ENCODE assay signal across 16 cellular contexts in genomic region chr5:148909766-148910165, GRCh38.
DNase-seq lines count a peak whose midpoint lies in the region; ATAC-seq and TF ChIP-seq lines count a peak whose summit lies in the region.
"Had no signal": no experiment of that assay in that cellular context is flagged by ENCODE, and none has a peak within 500 bp of the region (broad histone marks: within the 10 kb centered on the region; RNA-seq: fewer than 3 reads in every experiment).

No MANE protein-coding gene starts in this region.

- H3K4me3 Mint-ChIP-seq in MCF 10A (ENCODE audit: unreplicated experiment) = peak overlapping the region; percentile 30
- H3K4me3 Mint-ChIP-seq in activated T-helper 2 cell treated with anti-CD3 and anti-CD28 coated beads, Interferon-gamma antibody, Interleukin-2, Interleukin-4, amounts not matched to agents 10 μg/mL and 5 μg/mL and 100 μg/mL, durations not matched to agents 14 hours and 24 hours and 36 hours (ENCODE audit: low read depth) = no peak overlapping the region
- H3K4me3 Mint-ChIP-seq: activated T-cell treated with anti-CD3 and anti-CD28 coated beads, Interleukin-2, amount 50 U/mL, for 72 hours; stimulated activated memory B cell treated with anti-CD40 and anti-IgM and Interleukin-4, amounts not matched to agents 10 μg/mL and 1 μg/mL and 100 μg/mL, for 72 hours had no signal

- H3K9ac ChIP-seq in fibroblast of lung (ENCODE audit: insufficient read depth, low read length) = no peak overlapping the region

- intact Hi-C loops in MCF 10A (cut with micrococcal nuclease) = no loop called here
- intact Hi-C loops in breast epithelium (cut with DNase I; ENCODE audit: low total_unique reads) = no loop called here
- intact Hi-C loops in upper lobe of right lung (cut with DNase I) = no loop called here
- intact Hi-C loops in activated T-helper 2 cell treated with anti-CD3 and anti-CD28 coated beads, Interferon-gamma antibody, Interleukin-2, Interleukin-4, amounts not matched to agents 10 μg/mL and 5 μg/mL and 100 μg/mL, durations not matched to agents 14 hours and 24 hours and 36 hours (cut with micrococcal nuclease) = no loop called here

- no peak for TF ChIP-seq POLR2A in breast epithelium (IDR thresholded peaks at IDR 0.05)

- H3K4me3 ChIP-seq in breast epithelium (no peak overlapping the region), RWPE2 (ENCODE audit: severe bottlenecking) (no peak overlapping the region), fibroblast of lung (replicated peaks in 1 of 4; ENCODE audit: control extremely low read depth in 1 of 4, insufficient read depth in 1 of 4, low read depth in 3 of 4, low read length in 4 of 4) (no peak overlapping the region), upper lobe of right lung (no peak overlapping the region)

- H3K79me2 ChIP-seq in fibroblast of lung (ENCODE audit: control insufficient read depth, insufficient read depth, low read length) = no peaks in the 10 kb centered on the region

- H3K4me1 Mint-ChIP-seq in MCF 10A (ENCODE audit: insufficient read depth, unreplicated experiment) = peaks cover 57% of the 10 kb centered on the region
- no peaks in the 10 kb centered on the region for H3K4me1 Mint-ChIP-seq in activated T-helper 2 cell treated with anti-CD3 and anti-CD28 coated beads, Interferon-gamma antibody, Interleukin-2, Interleukin-4, amounts not matched to agents 10 μg/mL and 5 μg/mL and 100 μg/mL, durations not matched to agents 14 hours and 24 hours and 36 hours (ENCODE audit: low read depth)
- H3K4me1 Mint-ChIP-seq: stimulated activated memory B cell treated with anti-CD40 and anti-IgM and Interleukin-4, amounts not matched to agents 10 μg/mL and 1 μg/mL and 100 μg/mL, for 72 hours had no signal

- no peak overlapping the region for H2AFZ ChIP-seq in fibroblast of lung (ENCODE audit: low read length)

- DNase-seq in MCF 10A (ENCODE audit: unreplicated experiment) = peak; percentile 43
- no peak for DNase-seq in breast epithelium (ENCODE audit: low spot score in 2 of 2)
- no peak for DNase-seq in RWPE2 (ENCODE audit: low spot score)
- DNase-seq in fibroblast of lung (ENCODE audit: low read depth in 2 of 2) = no peak
- no peak for DNase-seq in upper lobe of right lung
- no peak for DNase-seq in putamen (ENCODE audit: low spot score)
- DNase-seq in activated T-helper 2 cell treated with anti-CD3 and anti-CD28 coated beads, Interferon-gamma antibody, Interleukin-2, Interleukin-4, amounts not matched to agents 10 μg/mL and 5 μg/mL and 100 μg/mL, durations not matched to agents 14 hours and 24 hours and 36 hours (ENCODE audit: low spot score) = no peak
- DNase-seq: activated CD4-positive, alpha-beta T cell treated with anti-CD3 and anti-CD28 coated beads, Interleukin-2, amount 50 U/mL, for 48 hours; activated T-cell treated with anti-CD3 and anti-CD28 coated beads, Interleukin-2, amount 50 U/mL, for 72 hours; H7; midbrain; NCI-H1436 treated with DMSO at 0.1 percent for 48 hours; NCI-H510A treated with DMSO at 0.1 percent for 48 hours; OCI-M1 had no signal

- TF ChIP-seq CTCF in MCF 10A (IDR thresholded peaks at IDR 0.05; ENCODE audit: unreplicated experiment) (no peak), breast epithelium (IDR thresholded peaks at IDR 0.05) (no peak), RWPE2 (IDR thresholded peaks at IDR 0.05; ENCODE audit: poor library complexity, severe bottlenecking) (no peak), fibroblast of lung (conservative IDR thresholded peaks at IDR 0.05 in 1 of 2, IDR thresholded peaks at IDR 0.05 in 1 of 2; ENCODE audit: low read depth in 1 of 2, low read length in 2 of 2) (no peak), upper lobe of right lung (IDR thresholded peaks at IDR 0.05) (no peak)

- POLR2A ChIA-PET in MCF 10A (lab: Yijun Ruan, JAX) = interaction anchor here (8.0 to 8.8 kb wide), 4 partner anchors 52 to 81 kb away, joined by 175 to 284 read pairs (median 206); partner anchors contain the start of gene ADRB2

- H3K4me1 ChIP-seq in breast epithelium (peaks cover 0 to 2% of the 10 kb centered on the region in 2 donors), RWPE2 (ENCODE audit: insufficient read depth, poor library complexity, severe bottlenecking) (peaks cover 56% of the 10 kb centered on the region), fibroblast of lung (ENCODE audit: control insufficient read depth, extremely low read depth, insufficient read depth, low read length) (peaks cover 37% of the 10 kb centered on the region), upper lobe of right lung (peaks cover 54% of the 10 kb centered on the region)

- BruUV-seq in MCF 10A (replicated peaks; lab: Mats Ljungman, UMichigan) = no TSS peak

- no peaks in the 10 kb centered on the region for H3K27me3 ChIP-seq in breast epithelium
- no peaks in the 10 kb centered on the region for H3K27me3 ChIP-seq in RWPE2 (ENCODE audit: insufficient read depth, poor library complexity, severe bottlenecking)
- no peaks in the 10 kb centered on the region for H3K27me3 ChIP-seq in fibroblast of lung (ENCODE audit: control insufficient read depth, insufficient read depth, low read length)
- H3K27me3 ChIP-seq in upper lobe of right lung = no peaks in the 10 kb centered on the region

- H3K36me3 ChIP-seq in breast epithelium (no peaks in the 10 kb centered on the region), RWPE2 (ENCODE audit: low read depth) (no peaks in the 10 kb centered on the region), fibroblast of lung (ENCODE audit: control insufficient read depth, insufficient read depth, low read length) (no peaks in the 10 kb centered on the region), upper lobe of right lung (no peaks in the 10 kb centered on the region)

- no peak for ATAC-seq in RWPE2 (ENCODE audit: low read depth)
- no peak for ATAC-seq in upper lobe of right lung
- no peak for ATAC-seq in GM21381 (IDR thresholded peaks at IDR 0.05; ENCODE audit: unreplicated experiment)
- ATAC-seq: activated T-cell treated with anti-CD3 and anti-CD28 coated beads, Interleukin-2, amount 50 U/mL, for 72 hours; stimulated activated memory B cell treated with anti-CD40 and anti-IgM and Interleukin-4, amounts not matched to agents 10 μg/mL and 1 μg/mL and 100 μg/mL, for 72 hours had no signal

- no peak overlapping the region for H3K4me2 ChIP-seq in fibroblast of lung (ENCODE audit: extremely low read depth, insufficient read depth, low read length)

- H3K27me3 Mint-ChIP-seq in MCF 10A (ENCODE audit: insufficient read depth, unreplicated experiment) = no peaks in the 10 kb centered on the region
- peaks cover 6% of the 10 kb centered on the region for H3K27me3 Mint-ChIP-seq in activated T-helper 2 cell treated with anti-CD3 and anti-CD28 coated beads, Interferon-gamma antibody, Interleukin-2, Interleukin-4, amounts not matched to agents 10 μg/mL and 5 μg/mL and 100 μg/mL, durations not matched to agents 14 hours and 24 hours and 36 hours (ENCODE audit: low read depth)
- H3K27me3 Mint-ChIP-seq: stimulated activated memory B cell treated with anti-CD40 and anti-IgM and Interleukin-4, amounts not matched to agents 10 μg/mL and 1 μg/mL and 100 μg/mL, for 72 hours had no signal

- H3K27ac ChIP-seq in breast epithelium = no peak overlapping the region
- H3K27ac ChIP-seq in RWPE2 (ENCODE audit: poor library complexity, severe bottlenecking) = peak overlapping the region; percentile 100
- H3K27ac ChIP-seq in fibroblast of lung (ENCODE audit: insufficient read depth, low read length) = peak overlapping the region; percentile 87
- H3K27ac ChIP-seq in upper lobe of right lung = peak overlapping the region; percentile 48

- H3K36me3 Mint-ChIP-seq in MCF 10A (ENCODE audit: insufficient read depth, unreplicated experiment) = no peaks in the 10 kb centered on the region
- H3K36me3 Mint-ChIP-seq in activated T-helper 2 cell treated with anti-CD3 and anti-CD28 coated beads, Interferon-gamma antibody, Interleukin-2, Interleukin-4, amounts not matched to agents 10 μg/mL and 5 μg/mL and 100 μg/mL, durations not matched to agents 14 hours and 24 hours and 36 hours (ENCODE audit: low read depth) = no peaks in the 10 kb centered on the region
- H3K36me3 Mint-ChIP-seq: stimulated activated memory B cell treated with anti-CD40 and anti-IgM and Interleukin-4, amounts not matched to agents 10 μg/mL and 1 μg/mL and 100 μg/mL, for 72 hours had no signal

- CTCF ChIA-PET in MCF 10A (lab: Yijun Ruan, JAX) = interaction anchor here (0.5 to 8.7 kb wide), 8 partner anchors 40 to 530 kb away, joined by 3 to 201 read pairs (median 24); no protein-coding TSS in a partner anchor

- H4K20me1 ChIP-seq in fibroblast of lung (ENCODE audit: control insufficient read depth, extremely low read depth, insufficient read depth, low read length) = no peaks in the 10 kb centered on the region

- H3K9me3 ChIP-seq in breast epithelium = no peaks in the 10 kb centered on the region
- H3K9me3 ChIP-seq in RWPE2 (ENCODE audit: severe bottlenecking) = no peaks in the 10 kb centered on the region
- H3K9me3 ChIP-seq in fibroblast of lung (ENCODE audit: control insufficient read depth, insufficient read depth, low read depth, low read length) = no peaks in the 10 kb centered on the region
- no peaks in the 10 kb centered on the region for H3K9me3 ChIP-seq in upper lobe of right lung

- no peaks in the 10 kb centered on the region for H3K9me3 Mint-ChIP-seq in MCF 10A (ENCODE audit: unreplicated experiment)
- H3K9me3 Mint-ChIP-seq in activated T-helper 2 cell treated with anti-CD3 and anti-CD28 coated beads, Interferon-gamma antibody, Interleukin-2, Interleukin-4, amounts not matched to agents 10 μg/mL and 5 μg/mL and 100 μg/mL, durations not matched to agents 14 hours and 24 hours and 36 hours = no peaks in the 10 kb centered on the region
- H3K9me3 Mint-ChIP-seq: activated T-cell treated with anti-CD3 and anti-CD28 coated beads, Interleukin-2, amount 50 U/mL, for 72 hours; stimulated activated memory B cell treated with anti-CD40 and anti-IgM and Interleukin-4, amounts not matched to agents 10 μg/mL and 1 μg/mL and 100 μg/mL, for 72 hours had no signal

- peak overlapping the region; percentile 76 for H3K27ac Mint-ChIP-seq in MCF 10A (ENCODE audit: low read depth, unreplicated experiment)
- no peak overlapping the region for H3K27ac Mint-ChIP-seq in activated T-helper 2 cell treated with anti-CD3 and anti-CD28 coated beads, Interferon-gamma antibody, Interleukin-2, Interleukin-4, amounts not matched to agents 10 μg/mL and 5 μg/mL and 100 μg/mL, durations not matched to agents 14 hours and 24 hours and 36 hours
- H3K27ac Mint-ChIP-seq: activated T-cell treated with anti-CD3 and anti-CD28 coated beads, Interleukin-2, amount 50 U/mL, for 72 hours; stimulated activated memory B cell treated with anti-CD40 and anti-IgM and Interleukin-4, amounts not matched to agents 10 μg/mL and 1 μg/mL and 100 μg/mL, for 72 hours had no signal

Comparison
In these comparisons a context has a peak if more than half of its experiments do, and no peak if none do; other contexts are left out.
1. H3K27ac ChIP-seq: peak in RWPE2 (single experiment), fibroblast of lung (single experiment) and upper lobe of right lung (single experiment); none in breast epithelium (0 of 2).